Comparison of ENCODE assay signal across 8 cellular contexts in genomic region chr12:111404362-111405148, GRCh38. TPM values are rescaled to one million over a fixed set of nuclear protein-coding genes. Genes with fewer than 3 reads are reported as not detected.
DNase-seq lines count a peak whose midpoint lies in the region; ATAC-seq and TF ChIP-seq lines count a peak whose summit lies in the region.

No MANE protein-coding gene starts in this region.

- no peak for TF ChIP-seq POLR2A in esophagus muscularis mucosa (IDR thresholded peaks at IDR 0.05; ENCODE audit: low read depth)

- H3K9me3 Mint-ChIP-seq in activated CD4-positive, alpha-beta memory T cell treated with anti-CD3 and anti-CD28 coated beads, Interleukin-2, amount 10 ng/mL, durations not matched to agents 7 days and 5 days: no peaks in the 10 kb centered on the region

- no peak overlapping the region for H2AK5ac ChIP-seq in trophoblast cell (ENCODE audit: low read length)

- H3K4me1 Mint-ChIP-seq in activated CD4-positive, alpha-beta memory T cell treated with anti-CD3 and anti-CD28 coated beads, Interleukin-2, amount 10 ng/mL, durations not matched to agents 7 days and 5 days: peaks cover 62% of the 10 kb centered on the region

- H3K4ac ChIP-seq in trophoblast cell (ENCODE audit: low read depth, low read length): no peak overlapping the region

- H3K79me1 ChIP-seq in trophoblast cell (ENCODE audit: low read length): peaks cover 5% of the 10 kb centered on the region

- H3K27ac ChIP-seq in HUES6 (ENCODE audit: low read depth, low read length) (peak overlapping the region; percentile 96), esophagus muscularis mucosa (replicated peaks in 1 of 4) (peak overlapping the region; percentile 81 to 88 (median 84)), trophoblast cell (ENCODE audit: low read depth, low read length) (no peak overlapping the region), urinary bladder (ENCODE audit: low read depth) (no peak overlapping the region), aorta (ENCODE audit: low read depth in 1 of 2, low read length in 2 of 2) (no peak overlapping the region)

- WGBS in esophagus muscularis mucosa: 40% methylated on average over 17 of the region's 21 CpGs
- no CpG with 5 or more reads among the region's 21 CpGs for WGBS in trophoblast cell (ENCODE audit: extremely low coverage, insufficient coverage, insufficient read length)
- WGBS in urinary bladder: 43% methylated on average over 21 of the region's 21 CpGs
- WGBS in aorta, 2 donors: 44 to 45% methylated on average over 21 of the region's 21 CpGs

- H3K27me3 Mint-ChIP-seq in activated CD4-positive, alpha-beta memory T cell treated with anti-CD3 and anti-CD28 coated beads, Interleukin-2, amount 10 ng/mL, durations not matched to agents 7 days and 5 days: peaks cover 37% of the 10 kb centered on the region

- H3K27ac Mint-ChIP-seq in activated CD4-positive, alpha-beta memory T cell treated with anti-CD3 and anti-CD28 coated beads, Interleukin-2, amount 10 ng/mL, durations not matched to agents 7 days and 5 days: peak overlapping the region; percentile 77

- H4K91ac ChIP-seq in trophoblast cell (ENCODE audit: low read depth, low read length): peak overlapping the region; percentile 81

- H2BK120ac ChIP-seq in trophoblast cell (ENCODE audit: insufficient read depth, low read length, poor library complexity): peak overlapping the region; percentile 13

- H2BK12ac ChIP-seq in trophoblast cell (ENCODE audit: low read length): no peak overlapping the region

- TF ChIP-seq EP300 in esophagus muscularis mucosa (IDR thresholded peaks at IDR 0.05): no peak

- H2BK5ac ChIP-seq in trophoblast cell (ENCODE audit: low read depth, low read length, poor library complexity): no peak overlapping the region

- POLR2A ChIA-PET in activated CD4-positive, alpha-beta memory T cell treated with anti-CD3 and anti-CD28 coated beads, Interleukin-2, amount 10 ng/mL, durations not matched to agents 7 days and 5 days (lab: Charles Lee): interaction anchor here (0.9 to 16.8 kb wide), 6 partner anchors 8 to 281 kb away, joined by 3 to 257 read pairs (median 6); partner anchors contain the start of genes ACAD10 and BRAP

- DNase-seq in activated CD4-positive, alpha-beta memory T cell treated with anti-CD3 and anti-CD28 coated beads, Interleukin-2, amount 10 ng/mL, durations not matched to agents 7 days and 5 days: peak; percentile 42
- no peak for DNase-seq in esophagus muscularis mucosa (ENCODE audit: extremely low spot score)
- no peak for DNase-seq in trophoblast cell
- DNase-seq in foreskin melanocyte: no peak
- DNase-seq in aorta: no peak

- no peak overlapping the region for H3K14ac ChIP-seq in trophoblast cell (ENCODE audit: low read length)

- H3K4me3 ChIP-seq in HUES6 (ENCODE audit: low read depth, low read length) (peak overlapping the region; percentile 69), esophagus muscularis mucosa (peak overlapping the region; percentile 76 to 96 (median 86)), trophoblast cell (ENCODE audit: low read depth, low read length) (peak overlapping the region; percentile 35), urinary bladder (ENCODE audit: low read depth, low read length) (peak overlapping the region; percentile 83), aorta (ENCODE audit: low read length in 2 of 2) (peak overlapping the region in 1 of 2 donors; percentile 23)

- H3K36me3 Mint-ChIP-seq in activated CD4-positive, alpha-beta memory T cell treated with anti-CD3 and anti-CD28 coated beads, Interleukin-2, amount 10 ng/mL, durations not matched to agents 7 days and 5 days (ENCODE audit: low read depth): peaks cover 5% of the 10 kb centered on the region

- H3K23ac ChIP-seq in trophoblast cell (ENCODE audit: low read length): no peak overlapping the region

- H3K4me2 ChIP-seq in trophoblast cell (ENCODE audit: low read length): peak overlapping the region; percentile 87

- peak overlapping the region; percentile 20 for H2AFZ ChIP-seq in trophoblast cell (ENCODE audit: insufficient read depth, low read length, poor library complexity)

- ATAC-seq in GM18907 (IDR thresholded peaks at IDR 0.05; ENCODE audit: unreplicated experiment) (peak; percentile 1), aorta (ENCODE audit: low FRiP score) (no peak)

- peak overlapping the region; percentile 30 for H4K8ac ChIP-seq in trophoblast cell (ENCODE audit: low read depth, low read length)

- H3K9me3 ChIP-seq in HUES6 (ENCODE audit: control insufficient read depth, insufficient read depth, low read depth, low read length): no peaks in the 10 kb centered on the region
- H3K9me3 ChIP-seq in esophagus muscularis mucosa: no peaks in the 10 kb centered on the region
- H3K9me3 ChIP-seq in trophoblast cell (ENCODE audit: insufficient read depth, low read depth, low read length): peaks cover 2% of the 10 kb centered on the region
- no peaks in the 10 kb centered on the region for H3K9me3 ChIP-seq in aorta (ENCODE audit: control insufficient read depth, low read length)

- peaks cover 44% of the 10 kb centered on the region for H3K4me1 ChIP-seq in HUES6 (ENCODE audit: control insufficient read depth, insufficient read depth, low read length)
- peaks cover 53 to 66% (median 62%) of the 10 kb centered on the region in 4 donors for H3K4me1 ChIP-seq in esophagus muscularis mucosa
- H3K4me1 ChIP-seq in trophoblast cell (ENCODE audit: control insufficient read depth in 1 of 2, insufficient read depth in 2 of 2, low read length in 2 of 2): peaks cover 9 to 23% of the 10 kb centered on the region in 2 experiments
- H3K4me1 ChIP-seq in urinary bladder (ENCODE audit: insufficient read depth): no peaks in the 10 kb centered on the region
- no peaks in the 10 kb centered on the region for H3K4me1 ChIP-seq in aorta (ENCODE audit: control insufficient read depth in 1 of 2, insufficient read depth in 2 of 2, low read length in 2 of 2)

- intact Hi-C loops in esophagus muscularis mucosa (cut with DNase I): no loop called here
- intact Hi-C loops in aorta (cut with DNase I): loop anchor here in 1 of 2 donors (5.0 to 10.0 kb wide), 2 partner anchors 280 to 718 kb away; partner anchors contain the start of genes ACAD10 and BRAP

- CTCF ChIA-PET in activated CD4-positive, alpha-beta memory T cell treated with anti-CD3 and anti-CD28 coated beads, Interleukin-2, amount 10 ng/mL, durations not matched to agents 7 days and 5 days (lab: Charles Lee): interaction anchor here (0.6 to 13.4 kb wide), 11 partner anchors 9 to 138 kb away, joined by 3 to 527 read pairs (median 9); no protein-coding TSS in a partner anchor

- no peak for TF ChIP-seq CTCF in esophagus muscularis mucosa (IDR thresholded peaks at IDR 0.05)

- H3K36me3 ChIP-seq in HUES6 (ENCODE audit: control insufficient read depth, insufficient read depth, low read length): no peaks in the 10 kb centered on the region
- no peaks in the 10 kb centered on the region for H3K36me3 ChIP-seq in esophagus muscularis mucosa
- no peaks in the 10 kb centered on the region for H3K36me3 ChIP-seq in trophoblast cell (ENCODE audit: control insufficient read depth in 1 of 2, insufficient read depth in 2 of 2, low read length in 2 of 2)
- H3K36me3 ChIP-seq in urinary bladder (ENCODE audit: insufficient read depth): no peaks in the 10 kb centered on the region
- no peaks in the 10 kb centered on the region for H3K36me3 ChIP-seq in aorta (ENCODE audit: control insufficient read depth in 1 of 2, insufficient read depth in 2 of 2, low read length in 1 of 2)

- H4K12ac ChIP-seq in trophoblast cell (ENCODE audit: low read depth, low read length): no peak overlapping the region

- H3K27me3 ChIP-seq in HUES6 (ENCODE audit: control insufficient read depth, insufficient read depth, low read length) (no peaks in the 10 kb centered on the region), esophagus muscularis mucosa (no peaks in the 10 kb centered on the region), trophoblast cell (ENCODE audit: insufficient read depth, low read length) (no peaks in the 10 kb centered on the region), aorta (ENCODE audit: control insufficient read depth in 1 of 2, insufficient read depth in 2 of 2, low read length in 1 of 2) (no peaks in the 10 kb centered on the region)

- H3K4me3 Mint-ChIP-seq in activated CD4-positive, alpha-beta memory T cell treated with anti-CD3 and anti-CD28 coated beads, Interleukin-2, amount 10 ng/mL, durations not matched to agents 7 days and 5 days: peak overlapping the region; percentile 81

- H3K9ac ChIP-seq in HUES6 (ENCODE audit: low read length) (peak overlapping the region; percentile 88), trophoblast cell (ENCODE audit: low read length) (no peak overlapping the region)

- peaks cover 6% of the 10 kb centered on the region for H3K79me2 ChIP-seq in trophoblast cell (ENCODE audit: control insufficient read depth, insufficient read depth, low read length, poor library complexity)

- H3K18ac ChIP-seq in trophoblast cell (ENCODE audit: low read length): no peak overlapping the region

RNA-seq across cellular contexts. Expression of gene SH2B3, which starts 1.2 kb away (rescaled TPM):
- total RNA-seq in activated CD4-positive, alpha-beta memory T cell treated with anti-CD3 and anti-CD28 coated beads, Interleukin-2, amount 10 ng/mL, durations not matched to agents 7 days and 5 days: 10 to 100 TPM; 18.8 to 20.2 TPM
- total RNA-seq in esophagus muscularis mucosa: 10 to 100 TPM; 24.9 to 49.4 (median 41.8) TPM
- polyA plus RNA-seq in trophoblast cell (2013): 5.1 and 5.4 TPM in 2 replicates
- total RNA-seq in urinary bladder: 15.3 TPM
- 12.8 TPM for polyA plus RNA-seq in urinary bladder
- 10 to 100 TPM; 34.4 to 45.5 TPM for total RNA-seq in aorta
- polyA plus RNA-seq in aorta: 10 to 100 TPM; 11.4 to 12.6 TPM

RNA-seq across cellular contexts. Expression of gene PHETA1, which starts 35.7 kb away (rescaled TPM):
- total RNA-seq in activated CD4-positive, alpha-beta memory T cell treated with anti-CD3 and anti-CD28 coated beads, Interleukin-2, amount 10 ng/mL, durations not matched to agents 7 days and 5 days: under 1 TPM; 0.93 to 0.98 TPM
- total RNA-seq in esophagus muscularis mucosa (10 to 100 TPM in 1 of 4 donors, 1 to 10 TPM in 3; 5.8 to 15.6 (median 9.5) TPM), urinary bladder (2.5 TPM), aorta (10 to 100 TPM in 1 of 2 donors, 1 to 10 TPM in 1; 9.3 to 13.5 TPM)
- 7.2 and 7.5 TPM in 2 replicates for polyA plus RNA-seq in trophoblast cell (2013)
- polyA plus RNA-seq in urinary bladder (9.8 TPM), aorta (10 to 100 TPM in 1 of 2 donors, 1 to 10 TPM in 1; 6.9 to 12.9 TPM)

Comparison
In these comparisons a context has a peak if more than half of its experiments do, and no peak if none do; other contexts are left out.
1. H3K27ac ChIP-seq: peak in HUES6 (single experiment) and esophagus muscularis mucosa (4 of 4); none in trophoblast cell (single experiment), urinary bladder (single experiment) and aorta (0 of 2).